21 cellular contexts compared by ENCODE assay signal in the genomic region with DNA sequence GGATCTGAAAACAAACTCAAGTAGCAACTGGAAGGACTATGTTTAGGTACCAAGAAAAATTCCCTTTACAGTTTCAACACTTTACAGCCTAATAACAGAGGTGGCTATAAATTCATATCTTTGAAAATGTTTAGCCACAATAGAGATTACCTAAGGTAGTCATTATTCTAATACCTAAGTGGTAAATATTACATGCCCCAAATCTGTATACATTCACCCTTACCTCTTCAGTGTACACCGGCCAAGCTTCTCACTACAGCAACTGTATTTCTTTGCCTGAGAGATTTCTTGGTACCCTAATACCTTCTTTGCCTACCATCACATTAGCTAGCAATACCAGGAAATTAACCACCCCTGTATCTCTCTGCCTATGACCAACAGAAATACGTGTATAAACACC.
DNase-seq lines count a peak whose midpoint lies in the region; ATAC-seq, FAIRE-seq and TF ChIP-seq lines count a peak whose summit lies in the region.
"Had no signal": no experiment of that assay in that cellular context is flagged by ENCODE, and none has a peak within 500 bp of the region (broad histone marks: within the 10 kb centered on the region; RNA-seq: fewer than 3 reads in every experiment).

No MANE protein-coding gene starts in this region.

- SMC1A ChIA-PET in GM12878 (lab: Charles Lee; ENCODE audit: uncharacterized antibody, unreplicated experiment): interaction anchor here (1.5 to 4.9 kb wide), 4 partner anchors 11 to 30 kb away, joined by 3 to 20 read pairs (median 8); no protein-coding TSS in a partner anchor

- RAD21 ChIA-PET in GM12878 (lab: Charles Lee; ENCODE audit: unreplicated experiment): no interaction called here

- H3K36me3 ChIP-seq in Karpas-422 (ENCODE audit: insufficient read depth, low read length) (no peaks in the 10 kb centered on the region), GM12878 (ENCODE audit: control insufficient read depth in 2 of 2, insufficient read depth in 2 of 2, low read length in 1 of 2) (no peaks in the 10 kb centered on the region; a peak in 1 of 4 replicates)

- no peak for TF ChIP-seq EP300 in GM12878 (IDR thresholded peaks at IDR 0.05; ENCODE audit: borderline replicate concordance in 1 of 2, control insufficient read depth in 1 of 2, low read depth in 2 of 2, low read length in 2 of 2)

- FAIRE-seq in GM18507 (lab: Jason Lieb, UNC): peak; percentile 9
- FAIRE-seq in GM12878 (lab: Jason Lieb, UNC): no peak
- FAIRE-seq: A549, GM12892, H1 had no signal

- H3K79me2 ChIP-seq in Karpas-422 (ENCODE audit: low read length): peaks cover 20% of the 10 kb centered on the region
- no peaks in the 10 kb centered on the region for H3K79me2 ChIP-seq in GM12878 (ENCODE audit: control insufficient read depth, insufficient read depth, low read length)

- H3K4me2 ChIP-seq in Karpas-422 (ENCODE audit: low read depth, low read length, poor library complexity, severe bottlenecking): no peak overlapping the region
- H3K4me2 ChIP-seq in GM12878 (ENCODE audit: control insufficient read depth, insufficient read depth): peak overlapping the region; percentile 25; the same call in 1 of the 2 replicates
- H3K4me2 ChIP-seq: A549 had no signal

- TF ChIP-seq RAD21 in GM12878 (IDR thresholded peaks at IDR 0.05; ENCODE audit: insufficient read depth, low read depth, low read length): no peak

- DNase-seq in GM18507 (ENCODE audit: extremely low spot score, insufficient read length, low read depth) (no peak), Karpas-422 (no peak), GM12878 (ENCODE audit: low read depth, low spot score) (no peak), NCI-H748 treated with DMSO at 0.1 percent for 48 hours (lab: John Stamatoyannopoulos, UW) (no peak), T-helper 1 cell (no peak), UCSD-AML1 (lab: John Stamatoyannopoulos, UW; ENCODE audit: unreplicated experiment) (no peak)
- DNase-seq: 8988T; ACHN; C1 segment of cervical spinal cord; CD4-positive, CD25-positive, alpha-beta regulatory T cell; CD8-positive, alpha-beta T cell; DMS53; DMS79 treated with DMSO at 0.1 percent for 48 hours; GF-D8; GM23248; H7; HCEC 1CT had no signal

- no peak for TF ChIP-seq CTCF in GM12878 (IDR thresholded peaks at IDR 0.05 in 2 of 3, conservative IDR thresholded peaks at IDR 0.05 in 1 of 3; ENCODE audit: control insufficient read depth in 2 of 3, extremely low read depth in 1 of 3, insufficient read depth in 1 of 3, low read depth in 3 of 3, low read length in 3 of 3)

- no peaks in the 10 kb centered on the region for H4K20me1 ChIP-seq in Karpas-422 (ENCODE audit: insufficient read depth, low read depth, low read length)
- H4K20me1 ChIP-seq in GM12878 (ENCODE audit: control insufficient read depth, insufficient read depth): no peaks in the 10 kb centered on the region

- WGBS in GM12878 (ENCODE audit: insufficient coverage, insufficient replicate concordance, low lambda C conversion rate, missing lambda C conversion rate): 52% methylated on average over 2 of the region's 2 CpGs

- H3K4me3 ChIP-seq in Karpas-422 (ENCODE audit: low read length): no peak overlapping the region
- no peak overlapping the region for H3K4me3 ChIP-seq in GM12878
- H3K4me3 ChIP-seq: A549, GM23248 had no signal

- no TSS peak for BruUV-seq in GM12878 (replicated peaks; lab: Mats Ljungman, UMichigan)

- H3K9me3 ChIP-seq in Karpas-422 (ENCODE audit: low read length): no peaks in the 10 kb centered on the region
- H3K9me3 ChIP-seq in GM12878 (replicated peaks; ENCODE audit: control insufficient read depth, insufficient read depth, low read length): no peaks in the 10 kb centered on the region; the same call in 2 of the 3 replicates
- H3K9me3 ChIP-seq: A549 had no signal

- no peak for TF ChIP-seq POLR2A in GM12878 (IDR thresholded peaks at IDR 0.05; ENCODE audit: low read depth, low read length)

- in situ Hi-C loops in GM12878 (cut with MboI): loop anchor here (10.0 kb wide), 1 partner anchor 57 kb away; no protein-coding TSS in a partner anchor

- no peaks in the 10 kb centered on the region for H3K27me3 ChIP-seq in Karpas-422 (ENCODE audit: low read length)
- H3K27me3 ChIP-seq in GM12878 (replicated peaks in 1 of 2; ENCODE audit: control insufficient read depth in 2 of 2, insufficient read depth in 2 of 2, low read length in 1 of 2): no peaks in the 10 kb centered on the region

- H3K9me2 ChIP-seq in Karpas-422 (replicated peaks; ENCODE audit: insufficient read depth, low read length): no peaks in the 10 kb centered on the region

- H3K9ac ChIP-seq in Karpas-422 (ENCODE audit: low read length) (no peak overlapping the region), GM12878 (ENCODE audit: control insufficient read depth, insufficient read depth, low read length) (no peak overlapping the region)
- H3K9ac ChIP-seq: GM23248 had no signal

- H3K27ac ChIP-seq in Karpas-422 (ENCODE audit: low read length) (no peak overlapping the region), GM12878 (ENCODE audit: control insufficient read depth, insufficient read depth) (no peak overlapping the region)
- H3K27ac ChIP-seq: A549, GM23248 had no signal

- POLR2A ChIA-PET in GM12878 (lab: Charles Lee): interaction anchor here (0.5 to 1.0 kb wide), 2 partner anchors 90 to 174 kb away, joined by 3 to 6 read pairs; no protein-coding TSS in a partner anchor

- H2AFZ ChIP-seq in Karpas-422 (ENCODE audit: low read length) (0 out of 2 replicates have a peak overlapping the region, but pooled peaks have one; percentile 26), GM12878 (ENCODE audit: control insufficient read depth, low read depth, low read length) (no peak overlapping the region)
- H2AFZ ChIP-seq: GM23248 had no signal

- CTCF ChIA-PET in GM12878 (lab: Yijun Ruan, JAX): interaction anchor here (1.6 to 2.6 kb wide), 3 partner anchors 11 to 69 kb away, joined by 3 to 12 read pairs (median 6); no protein-coding TSS in a partner anchor

- peaks cover 19% of the 10 kb centered on the region for H3K4me1 ChIP-seq in Karpas-422 (ENCODE audit: low read length)
- H3K4me1 ChIP-seq in GM12878 (ENCODE audit: control insufficient read depth, insufficient read depth, low read length): no peaks in the 10 kb centered on the region
- H3K4me1 ChIP-seq: A549 had no signal

- ATAC-seq in GM12878 (peak; percentile 86), GM21360 (IDR thresholded peaks at IDR 0.05; ENCODE audit: unreplicated experiment) (no peak)
- ATAC-seq: A549; CD8-positive, alpha-beta T cell had no signal

- intact Hi-C loops in GM12878 (cut with micrococcal nuclease; ENCODE audit: unreplicated experiment): no loop called here

TF ChIP-seq in GM12878, 131 proteins besides CTCF, POLR2A, EP300 and RAD21:
- TF ChIP-seq NFIC (IDR thresholded peaks at IDR 0.05; ENCODE audit: low read depth, low read length) (0 out of 2 replicates have a peak, but pooled peaks have one; percentile 35), SMARCA5 (IDR thresholded peaks at IDR 0.05) (0 out of 2 replicates have a peak, but pooled peaks have one; percentile 38), EGR1 (IDR thresholded peaks at IDR 0.05; ENCODE audit: borderline replicate concordance in 1 of 2, low read depth in 2 of 2, low read length in 2 of 2) (no peak), MEF2B (IDR thresholded peaks at IDR 0.05; ENCODE audit: partially characterized antibody, poor library complexity, severe bottlenecking) (peak; percentile 34), MTA2 (IDR thresholded peaks at IDR 0.05; ENCODE audit: low read depth) (0 out of 2 replicates have a peak, but pooled peaks have one; percentile 26), CHD2 (IDR thresholded peaks at IDR 0.05; ENCODE audit: borderline replicate concordance, low read depth, low read length) (no peak), IKZF2 (IDR thresholded peaks at IDR 0.05) (peak in 1 of 2 experiments; percentile 36; a peak in 1 of 4 replicates), IKZF1 (conservative IDR thresholded peaks at IDR 0.05) (peak; percentile 46; the same call in 1 of the 2 replicates)
- TF ChIP-seq, protein P1, sequence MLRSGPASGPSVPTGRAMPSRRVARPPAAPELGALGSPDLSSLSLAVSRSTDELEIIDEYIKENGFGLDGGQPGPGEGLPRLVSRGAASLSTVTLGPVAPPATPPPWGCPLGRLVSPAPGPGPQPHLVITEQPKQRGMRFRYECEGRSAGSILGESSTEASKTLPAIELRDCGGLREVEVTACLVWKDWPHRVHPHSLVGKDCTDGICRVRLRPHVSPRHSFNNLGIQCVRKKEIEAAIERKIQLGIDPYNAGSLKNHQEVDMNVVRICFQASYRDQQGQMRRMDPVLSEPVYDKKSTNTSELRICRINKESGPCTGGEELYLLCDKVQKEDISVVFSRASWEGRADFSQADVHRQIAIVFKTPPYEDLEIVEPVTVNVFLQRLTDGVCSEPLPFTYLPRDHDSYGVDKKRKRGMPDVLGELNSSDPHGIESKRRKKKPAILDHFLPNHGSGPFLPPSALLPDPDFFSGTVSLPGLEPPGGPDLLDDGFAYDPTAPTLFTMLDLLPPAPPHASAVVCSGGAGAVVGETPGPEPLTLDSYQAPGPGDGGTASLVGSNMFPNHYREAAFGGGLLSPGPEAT (IDR thresholded peaks at IDR 0.05; ENCODE audit: low read depth): peak; percentile 47; the same call in 1 of the 2 replicates
